Comparison of ENCODE assay signal across 1 cellular context in the genomic region with DNA sequence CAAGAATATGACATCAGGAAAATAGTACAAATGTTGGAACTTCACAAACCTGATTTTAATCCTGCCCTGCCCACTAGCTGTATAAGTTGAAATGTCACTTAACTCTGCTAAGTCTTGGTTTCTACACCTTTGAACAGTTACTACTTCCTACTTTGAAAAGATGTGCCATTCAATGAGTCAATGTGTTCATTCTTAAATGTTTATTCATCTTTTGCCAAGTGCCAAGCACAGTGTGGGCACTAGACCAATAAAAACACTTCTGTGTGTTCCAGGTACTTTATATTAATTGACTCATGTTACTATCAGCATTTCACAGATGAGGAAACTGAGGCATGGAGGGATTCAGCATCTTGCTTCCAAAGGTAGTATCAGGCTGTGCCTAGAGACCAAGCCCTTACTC.
TF ChIP-seq lines count a peak whose summit lies in the region.

No MANE protein-coding gene starts in this region.

TF ChIP-seq in HepG2, 621 proteins besides CTCF, POLR2A, EP300 and RAD21:
- TF ChIP-seq NCOR1 (IDR thresholded peaks at IDR 0.05; ENCODE audit: borderline replicate concordance, low read length): no peak
- TF ChIP-seq ZNF75D (CRISPR knock-in tag; IDR thresholded peaks at IDR 0.05; ENCODE audit: borderline replicate concordance): no peak
- no peak for TF ChIP-seq JARID2 (CRISPR knock-in tag; IDR thresholded peaks at IDR 0.05; ENCODE audit: insufficient replicate concordance)
- TF ChIP-seq HHEX (CRISPR knock-in tag; IDR thresholded peaks at IDR 0.05): no peak
- TF ChIP-seq GFI1 (CRISPR knock-in tag; IDR thresholded peaks at IDR 0.05; ENCODE audit: borderline replicate concordance): no peak
- TF ChIP-seq ZBTB38 (CRISPR knock-in tag; IDR thresholded peaks at IDR 0.05): no peak
- TF ChIP-seq MBD4 (IDR thresholded peaks at IDR 0.05; ENCODE audit: borderline replicate concordance, low read length): no peak
- no peak for TF ChIP-seq SMAD9 (CRISPR knock-in tag; IDR thresholded peaks at IDR 0.05)
- TF ChIP-seq ZKSCAN5 (CRISPR knock-in tag; IDR thresholded peaks at IDR 0.05): no peak
- TF ChIP-seq, protein P1, sequence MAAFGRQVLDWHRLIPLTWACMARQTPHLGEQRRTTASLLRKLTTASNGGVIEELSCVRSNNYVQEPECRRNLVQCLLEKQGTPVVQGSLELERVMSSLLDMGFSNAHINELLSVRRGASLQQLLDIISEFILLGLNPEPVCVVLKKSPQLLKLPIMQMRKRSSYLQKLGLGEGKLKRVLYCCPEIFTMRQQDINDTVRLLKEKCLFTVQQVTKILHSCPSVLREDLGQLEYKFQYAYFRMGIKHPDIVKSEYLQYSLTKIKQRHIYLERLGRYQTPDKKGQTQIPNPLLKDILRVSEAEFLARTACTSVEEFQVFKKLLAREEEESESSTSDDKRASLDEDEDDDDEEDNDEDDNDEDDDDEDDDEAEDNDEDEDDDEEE (CRISPR knock-in tag; IDR thresholded peaks at IDR 0.05): no peak
- no peak for TF ChIP-seq PRPF4 (IDR thresholded peaks at IDR 0.05; ENCODE audit: low read depth, low read length, poor library complexity, severe bottlenecking)
- TF ChIP-seq STAT6 (CRISPR knock-in tag; IDR thresholded peaks at IDR 0.05; ENCODE audit: borderline replicate concordance): no peak
- TF ChIP-seq GABPB1 (CRISPR knock-in tag; IDR thresholded peaks at IDR 0.05): no peak
- TF ChIP-seq FOXK2 (IDR thresholded peaks at IDR 0.05): no peak
